2 cellular contexts compared by ENCODE assay signal in the genomic region with DNA sequence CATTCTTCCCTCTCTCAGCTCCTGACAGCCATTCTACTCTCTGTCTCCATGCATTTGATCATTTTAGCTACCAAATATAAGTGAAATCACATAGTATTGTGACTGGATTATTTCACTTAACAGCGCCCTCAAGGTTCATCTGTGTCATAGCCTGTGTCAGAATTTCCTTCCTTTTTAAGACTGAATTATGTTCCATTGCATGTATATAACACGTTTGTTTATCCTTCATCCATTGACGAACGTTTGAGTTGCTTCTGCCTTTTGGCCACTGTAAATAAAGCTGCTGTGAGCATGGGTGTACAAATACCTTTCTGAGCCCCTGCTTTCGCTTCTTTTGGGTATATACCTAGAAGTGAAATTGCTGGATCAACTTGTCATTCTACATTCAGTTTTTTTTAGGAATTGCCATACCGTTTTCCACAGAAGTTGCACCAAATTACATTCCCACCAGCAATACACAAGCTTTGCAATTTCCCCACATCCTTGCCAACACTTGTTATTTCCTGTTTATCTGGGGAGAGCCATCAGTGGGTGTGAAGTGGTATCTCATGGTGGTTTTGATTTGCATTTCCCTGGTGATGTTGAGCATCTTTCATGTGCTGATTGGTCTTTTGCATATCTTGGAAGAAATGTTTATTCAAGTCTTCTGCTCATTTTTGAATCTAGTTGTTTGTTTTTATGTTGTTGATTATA.
A peak's percentile ranks its signal among the peaks of the same experiment; 100 is the strongest.
TF ChIP-seq lines count a peak whose summit lies in the region.

No MANE protein-coding gene starts in this region.

TF ChIP-seq in GM12878, 131 proteins besides CTCF, POLR2A, EP300 and RAD21:
- TF ChIP-seq RFX5 (IDR thresholded peaks at IDR 0.05; ENCODE audit: low read depth, low read length) (no peak), RAD51 (IDR thresholded peaks at IDR 0.05) (no peak), PAX5 (IDR thresholded peaks at IDR 0.05; ENCODE audit: borderline replicate concordance, low read depth, low read length) (0 out of 2 replicates have a peak, but pooled peaks have one; percentile 23), PML (IDR thresholded peaks at IDR 0.05; ENCODE audit: low read length) (no peak), SRF (IDR thresholded peaks at IDR 0.05; ENCODE audit: low read depth in 2 of 2, low read length in 2 of 2) (no peak), RUNX3 (IDR thresholded peaks at IDR 0.05; ENCODE audit: low read length) (peak; percentile 68), IKZF2 (IDR thresholded peaks at IDR 0.05) (peak; percentile 19 to 22; a peak in 1 of 4 replicates), WRNIP1 (IDR thresholded peaks at IDR 0.05; ENCODE audit: borderline replicate concordance, low read depth, low read length) (no peak), TBL1XR1 (IDR thresholded peaks at IDR 0.05; ENCODE audit: low read depth, low read length) (no peak), RB1 (IDR thresholded peaks at IDR 0.05; ENCODE audit: borderline replicate concordance) (no peak), SUZ12 (IDR thresholded peaks at IDR 0.05; ENCODE audit: unreplicated experiment) (no peak), MYC (IDR thresholded peaks at IDR 0.05; ENCODE audit: insufficient read depth, insufficient read length, insufficient replicate concordance, low read length, severe bottlenecking) (no peak), HDAC6 (IDR thresholded peaks at IDR 0.05; ENCODE audit: unreplicated experiment) (no peak), POLR2AphosphoS2 (IDR thresholded peaks at IDR 0.05; ENCODE audit: low read depth, low read length) (no peak), BCL11A (IDR thresholded peaks at IDR 0.05; ENCODE audit: low read depth, low read length) (peak; percentile 42; the same call in 1 of the 2 replicates), POU2F2 (IDR thresholded peaks at IDR 0.05; ENCODE audit: borderline replicate concordance, low read depth, low read length) (peak; percentile 92)
- TF ChIP-seq, protein P1, sequence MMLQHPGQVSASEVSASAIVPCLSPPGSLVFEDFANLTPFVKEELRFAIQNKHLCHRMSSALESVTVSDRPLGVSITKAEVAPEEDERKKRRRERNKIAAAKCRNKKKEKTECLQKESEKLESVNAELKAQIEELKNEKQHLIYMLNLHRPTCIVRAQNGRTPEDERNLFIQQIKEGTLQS (IDR thresholded peaks at IDR 0.05; ENCODE audit: borderline replicate concordance, extremely low read depth, low read depth, low read length) = no peak
- TF ChIP-seq, protein P2, sequence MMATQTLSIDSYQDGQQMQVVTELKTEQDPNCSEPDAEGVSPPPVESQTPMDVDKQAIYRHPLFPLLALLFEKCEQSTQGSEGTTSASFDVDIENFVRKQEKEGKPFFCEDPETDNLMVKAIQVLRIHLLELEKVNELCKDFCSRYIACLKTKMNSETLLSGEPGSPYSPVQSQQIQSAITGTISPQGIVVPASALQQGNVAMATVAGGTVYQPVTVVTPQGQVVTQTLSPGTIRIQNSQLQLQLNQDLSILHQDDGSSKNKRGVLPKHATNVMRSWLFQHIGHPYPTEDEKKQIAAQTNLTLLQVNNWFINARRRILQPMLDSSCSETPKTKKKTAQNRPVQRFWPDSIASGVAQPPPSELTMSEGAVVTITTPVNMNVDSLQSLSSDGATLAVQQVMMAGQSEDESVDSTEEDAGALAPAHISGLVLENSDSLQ (IDR thresholded peaks at IDR 0.05) = no peak
- TF ChIP-seq, protein P3, sequence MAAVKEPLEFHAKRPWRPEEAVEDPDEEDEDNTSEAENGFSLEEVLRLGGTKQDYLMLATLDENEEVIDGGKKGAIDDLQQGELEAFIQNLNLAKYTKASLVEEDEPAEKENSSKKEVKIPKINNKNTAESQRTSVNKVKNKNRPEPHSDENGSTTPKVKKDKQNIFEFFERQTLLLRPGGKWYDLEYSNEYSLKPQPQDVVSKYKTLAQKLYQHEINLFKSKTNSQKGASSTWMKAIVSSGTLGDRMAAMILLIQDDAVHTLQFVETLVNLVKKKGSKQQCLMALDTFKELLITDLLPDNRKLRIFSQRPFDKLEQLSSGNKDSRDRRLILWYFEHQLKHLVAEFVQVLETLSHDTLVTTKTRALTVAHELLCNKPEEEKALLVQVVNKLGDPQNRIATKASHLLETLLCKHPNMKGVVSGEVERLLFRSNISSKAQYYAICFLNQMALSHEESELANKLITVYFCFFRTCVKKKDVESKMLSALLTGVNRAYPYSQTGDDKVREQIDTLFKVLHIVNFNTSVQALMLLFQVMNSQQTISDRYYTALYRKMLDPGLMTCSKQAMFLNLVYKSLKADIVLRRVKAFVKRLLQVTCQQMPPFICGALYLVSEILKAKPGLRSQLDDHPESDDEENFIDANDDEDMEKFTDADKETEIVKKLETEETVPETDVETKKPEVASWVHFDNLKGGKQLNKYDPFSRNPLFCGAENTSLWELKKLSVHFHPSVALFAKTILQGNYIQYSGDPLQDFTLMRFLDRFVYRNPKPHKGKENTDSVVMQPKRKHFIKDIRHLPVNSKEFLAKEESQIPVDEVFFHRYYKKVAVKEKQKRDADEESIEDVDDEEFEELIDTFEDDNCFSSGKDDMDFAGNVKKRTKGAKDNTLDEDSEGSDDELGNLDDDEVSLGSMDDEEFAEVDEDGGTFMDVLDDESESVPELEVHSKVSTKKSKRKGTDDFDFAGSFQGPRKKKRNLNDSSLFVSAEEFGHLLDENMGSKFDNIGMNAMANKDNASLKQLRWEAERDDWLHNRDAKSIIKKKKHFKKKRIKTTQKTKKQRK (IDR thresholded peaks at IDR 0.05; ENCODE audit: low read depth, low read length) = no peak
- TF ChIP-seq, protein P4, sequence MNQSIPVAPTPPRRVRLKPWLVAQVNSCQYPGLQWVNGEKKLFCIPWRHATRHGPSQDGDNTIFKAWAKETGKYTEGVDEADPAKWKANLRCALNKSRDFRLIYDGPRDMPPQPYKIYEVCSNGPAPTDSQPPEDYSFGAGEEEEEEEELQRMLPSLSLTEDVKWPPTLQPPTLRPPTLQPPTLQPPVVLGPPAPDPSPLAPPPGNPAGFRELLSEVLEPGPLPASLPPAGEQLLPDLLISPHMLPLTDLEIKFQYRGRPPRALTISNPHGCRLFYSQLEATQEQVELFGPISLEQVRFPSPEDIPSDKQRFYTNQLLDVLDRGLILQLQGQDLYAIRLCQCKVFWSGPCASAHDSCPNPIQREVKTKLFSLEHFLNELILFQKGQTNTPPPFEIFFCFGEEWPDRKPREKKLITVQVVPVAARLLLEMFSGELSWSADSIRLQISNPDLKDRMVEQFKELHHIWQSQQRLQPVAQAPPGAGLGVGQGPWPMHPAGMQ (IDR thresholded peaks at IDR 0.05; ENCODE audit: borderline replicate concordance) = no peak

TF ChIP-seq in HepG2, 621 proteins besides CTCF, POLR2A, EP300 and RAD21:
- TF ChIP-seq HOXA9 (CRISPR knock-in tag; IDR thresholded peaks at IDR 0.05; ENCODE audit: borderline replicate concordance) (no peak), SMYD3 (CRISPR knock-in tag; IDR thresholded peaks at IDR 0.05) (no peak), HDAC2 (CRISPR knock-in tag; IDR thresholded peaks at IDR 0.05) (no peak), ZNF20 (CRISPR knock-in tag; IDR thresholded peaks at IDR 0.05) (no peak), TBP (CRISPR knock-in tag; IDR thresholded peaks at IDR 0.05) (no peak), NRL (CRISPR knock-in tag; IDR thresholded peaks at IDR 0.05; ENCODE audit: borderline replicate concordance) (no peak), ESRRA (CRISPR knock-in tag; IDR thresholded peaks at IDR 0.05; ENCODE audit: low read depth) (no peak), IKZF1 (IDR thresholded peaks at IDR 0.05) (no peak), ZNF546 (CRISPR knock-in tag; conservative IDR thresholded peaks at IDR 0.05) (no peak), ASH2L (IDR thresholded peaks at IDR 0.05; ENCODE audit: insufficient read length, low read depth, low read length) (no peak), NR2F6 (IDR thresholded peaks at IDR 0.05) (no peak), NR2F6 (CRISPR knock-in tag; IDR thresholded peaks at IDR 0.05) (no peak), ZNF136 (CRISPR knock-in tag; IDR thresholded peaks at IDR 0.05; ENCODE audit: low read depth) (no peak), SNAI1 (CRISPR knock-in tag; IDR thresholded peaks at IDR 0.05; ENCODE audit: borderline replicate concordance) (no peak), ZNF768 (CRISPR knock-in tag; IDR thresholded peaks at IDR 0.05) (no peak), ELF4 (CRISPR knock-in tag; IDR thresholded peaks at IDR 0.05; ENCODE audit: borderline replicate concordance) (no peak), JARID2 (CRISPR knock-in tag; IDR thresholded peaks at IDR 0.05; ENCODE audit: insufficient replicate concordance) (no peak)
- TF ChIP-seq, protein P5, sequence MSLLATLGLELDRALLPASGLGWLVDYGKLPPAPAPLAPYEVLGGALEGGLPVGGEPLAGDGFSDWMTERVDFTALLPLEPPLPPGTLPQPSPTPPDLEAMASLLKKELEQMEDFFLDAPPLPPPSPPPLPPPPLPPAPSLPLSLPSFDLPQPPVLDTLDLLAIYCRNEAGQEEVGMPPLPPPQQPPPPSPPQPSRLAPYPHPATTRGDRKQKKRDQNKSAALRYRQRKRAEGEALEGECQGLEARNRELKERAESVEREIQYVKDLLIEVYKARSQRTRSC (CRISPR knock-in tag; IDR thresholded peaks at IDR 0.05; ENCODE audit: low read depth) = no peak
